9 cellular contexts compared by ENCODE assay signal in the genomic region with DNA sequence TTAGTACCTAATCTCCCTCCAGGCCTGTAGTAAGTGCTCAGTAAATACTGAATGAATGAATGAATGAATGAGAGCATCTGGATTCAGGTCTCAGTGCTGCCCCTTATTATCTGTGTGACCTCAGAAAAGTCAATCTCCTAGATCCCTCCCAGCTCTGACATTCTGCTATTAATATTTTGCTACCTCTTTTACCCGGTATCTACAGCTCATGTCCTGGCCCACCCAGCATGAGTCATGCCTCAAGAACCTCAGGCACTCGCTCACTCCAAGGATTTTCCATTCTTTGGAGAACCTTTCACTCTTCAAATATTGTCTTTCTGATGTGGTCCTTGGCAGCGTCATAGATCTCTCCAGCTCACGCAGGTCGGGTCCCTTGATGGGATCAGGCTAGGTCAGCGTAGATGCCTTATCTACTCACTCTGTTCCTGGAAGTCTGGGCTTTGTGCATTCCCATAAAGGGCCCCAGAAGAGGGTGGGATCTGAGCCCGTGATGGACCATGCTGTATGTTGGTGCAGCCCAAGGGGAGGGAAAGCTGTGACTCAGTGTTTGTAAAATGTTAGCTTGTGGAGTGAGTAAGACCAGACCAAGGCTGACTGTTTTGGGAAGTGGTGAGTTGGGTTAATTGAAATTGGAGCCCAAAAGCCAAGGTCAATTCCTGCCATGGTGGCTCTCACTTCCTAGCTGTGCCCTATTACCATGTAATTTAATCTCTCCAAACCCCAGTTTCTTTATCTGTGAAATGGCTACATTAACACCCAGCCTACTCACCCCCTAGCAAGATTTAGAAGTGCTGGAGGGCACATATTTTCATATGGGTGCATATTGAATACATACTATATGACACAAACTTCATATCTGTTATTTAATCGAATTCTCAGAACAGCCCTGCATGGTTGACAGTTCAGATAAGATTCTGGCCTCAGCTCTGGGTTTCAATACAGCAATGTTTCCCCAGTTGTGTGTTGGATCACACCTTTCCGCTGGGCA.
A peak's percentile ranks its signal among the peaks of the same experiment; 100 is the strongest.
DNase-seq lines count a peak whose midpoint lies in the region; ATAC-seq and TF ChIP-seq lines count a peak whose summit lies in the region.
"Had no signal": no experiment of that assay in that cellular context is flagged by ENCODE, and none has a peak within 500 bp of the region (broad histone marks: within the 10 kb centered on the region; RNA-seq: fewer than 3 reads in every experiment).

No MANE protein-coding gene starts in this region.

- DNase-seq in HCEC 1CT (peak; percentile 98), ascending aorta (ENCODE audit: low spot score in 2 of 2) (peak; percentile 69 to 93), hepatocyte (ENCODE audit: low spot score) (peak; percentile 91), stromal cell of bone marrow (ENCODE audit: low read depth) (peak; percentile 99)
- no peak for DNase-seq in activated T-helper 2 cell treated with anti-CD3 and anti-CD28 coated beads, Interferon-gamma antibody, Interleukin-2, Interleukin-4, amounts not matched to agents 10 μg/mL and 5 μg/mL and 100 μg/mL, durations not matched to agents 14 hours and 24 hours and 36 hours (ENCODE audit: low spot score)
- DNase-seq: stimulated activated naive CD4-positive, alpha-beta T cell treated with Interleukin-2 at 50 U/mL for 16 hours had no signal

- H3K4me3 ChIP-seq in ascending aorta = no peak overlapping the region
- H3K4me3 ChIP-seq in hepatocyte = no peak overlapping the region

- ATAC-seq in GM21717 (IDR thresholded peaks at IDR 0.05; ENCODE audit: unreplicated experiment) (no peak), GM21447 (IDR thresholded peaks at IDR 0.05; ENCODE audit: unreplicated experiment) (no peak), HG02623 (IDR thresholded peaks at IDR 0.05; ENCODE audit: unreplicated experiment) (no peak)

- H3K27me3 Mint-ChIP-seq in activated T-helper 2 cell treated with anti-CD3 and anti-CD28 coated beads, Interferon-gamma antibody, Interleukin-2, Interleukin-4, amounts not matched to agents 10 μg/mL and 5 μg/mL and 100 μg/mL, durations not matched to agents 14 hours and 24 hours and 36 hours (ENCODE audit: low read depth) = peaks cover 5% of the 10 kb centered on the region

- H3K27me3 ChIP-seq in ascending aorta = no peaks in the 10 kb centered on the region
- H3K27me3 ChIP-seq in hepatocyte = no peaks in the 10 kb centered on the region

- no peaks in the 10 kb centered on the region for H3K9me3 Mint-ChIP-seq in activated T-helper 2 cell treated with anti-CD3 and anti-CD28 coated beads, Interferon-gamma antibody, Interleukin-2, Interleukin-4, amounts not matched to agents 10 μg/mL and 5 μg/mL and 100 μg/mL, durations not matched to agents 14 hours and 24 hours and 36 hours

- no peaks in the 10 kb centered on the region for H4K20me1 ChIP-seq in hepatocyte (ENCODE audit: insufficient read depth, poor library complexity, severe bottlenecking)

- H3K4me1 Mint-ChIP-seq in activated T-helper 2 cell treated with anti-CD3 and anti-CD28 coated beads, Interferon-gamma antibody, Interleukin-2, Interleukin-4, amounts not matched to agents 10 μg/mL and 5 μg/mL and 100 μg/mL, durations not matched to agents 14 hours and 24 hours and 36 hours (ENCODE audit: low read depth) = no peaks in the 10 kb centered on the region

- no peak for TF ChIP-seq CTCF in ascending aorta (IDR thresholded peaks at IDR 0.05)
- TF ChIP-seq CTCF in hepatocyte (IDR thresholded peaks at IDR 0.05; ENCODE audit: poor library complexity) = no peak

- no peak overlapping the region for H2AFZ ChIP-seq in hepatocyte

- no peak overlapping the region for H3K4me3 Mint-ChIP-seq in activated T-helper 2 cell treated with anti-CD3 and anti-CD28 coated beads, Interferon-gamma antibody, Interleukin-2, Interleukin-4, amounts not matched to agents 10 μg/mL and 5 μg/mL and 100 μg/mL, durations not matched to agents 14 hours and 24 hours and 36 hours (ENCODE audit: low read depth)

- no peaks in the 10 kb centered on the region for H3K9me2 ChIP-seq in hepatocyte (replicated peaks; ENCODE audit: insufficient read depth)

- H3K27ac Mint-ChIP-seq in activated T-helper 2 cell treated with anti-CD3 and anti-CD28 coated beads, Interferon-gamma antibody, Interleukin-2, Interleukin-4, amounts not matched to agents 10 μg/mL and 5 μg/mL and 100 μg/mL, durations not matched to agents 14 hours and 24 hours and 36 hours = no peak overlapping the region

- H3K4me1 ChIP-seq in ascending aorta (peaks cover 6 to 25% of the 10 kb centered on the region in 2 donors), hepatocyte (ENCODE audit: insufficient read depth) (peaks cover 37% of the 10 kb centered on the region)

- no peaks in the 10 kb centered on the region for H3K36me3 Mint-ChIP-seq in activated T-helper 2 cell treated with anti-CD3 and anti-CD28 coated beads, Interferon-gamma antibody, Interleukin-2, Interleukin-4, amounts not matched to agents 10 μg/mL and 5 μg/mL and 100 μg/mL, durations not matched to agents 14 hours and 24 hours and 36 hours (ENCODE audit: low read depth)

- no peaks in the 10 kb centered on the region for H3K9me3 ChIP-seq in ascending aorta
- no peaks in the 10 kb centered on the region for H3K9me3 ChIP-seq in hepatocyte (ENCODE audit: low read depth)

- H3K27ac ChIP-seq in ascending aorta (peak overlapping the region; percentile 64 to 87), hepatocyte (peak overlapping the region; percentile 84)

- no peak overlapping the region for H3K4me2 ChIP-seq in hepatocyte

- no peaks in the 10 kb centered on the region for H3K79me2 ChIP-seq in hepatocyte

- WGBS in hepatocyte (ENCODE audit: low lambda C conversion rate, missing lambda C conversion rate) = 40% methylated on average over 9 of the region's 9 CpGs

- H3K36me3 ChIP-seq in ascending aorta = no peaks in the 10 kb centered on the region
- no peaks in the 10 kb centered on the region for H3K36me3 ChIP-seq in hepatocyte (replicated peaks; ENCODE audit: insufficient read depth, low read depth)

- intact Hi-C loops in ascending aorta (cut with DNase I) = loop anchor here (1.0 to 10.0 kb wide), 7 partner anchors 14 to 1150 kb away; a partner anchor contains a TSS
- intact Hi-C loops in activated T-helper 2 cell treated with anti-CD3 and anti-CD28 coated beads, Interferon-gamma antibody, Interleukin-2, Interleukin-4, amounts not matched to agents 10 μg/mL and 5 μg/mL and 100 μg/mL, durations not matched to agents 14 hours and 24 hours and 36 hours (cut with micrococcal nuclease) = no loop called here
